In genomic region chr13:20371825-20372224, GRCh38 we compare ENCODE assay signal across 18 cellular contexts.
"Had no signal": no experiment of that assay in that cellular context is flagged by ENCODE, and none has a peak within 500 bp of the region (broad histone marks: within the 10 kb centered on the region; RNA-seq: fewer than 3 reads in every experiment).

No MANE protein-coding gene starts in this region.

- ATAC-seq: gastroesophageal sphincter; naive thymus-derived CD4-positive, alpha-beta T cell had no signal

- H3K4me3 Mint-ChIP-seq: naive thymus-derived CD4-positive, alpha-beta T cell; nephron progenitor cell had no signal

- H3K36me3 ChIP-seq: esophagus muscularis mucosa, gastroesophageal sphincter, neutrophil, right atrium auricular region, stomach, thoracic aorta, transverse colon had no signal

- H3K4me3 ChIP-seq: coronary artery, esophagus muscularis mucosa, gastroesophageal sphincter, right atrium auricular region, stomach, thoracic aorta, transverse colon had no signal

- H3K27me3 ChIP-seq: right atrium auricular region, stomach had no signal

- H3K27ac ChIP-seq: coronary artery, esophagus muscularis mucosa, gastroesophageal sphincter, neutrophil, right atrium auricular region, stomach, thoracic aorta, transverse colon had no signal

- FAIRE-seq: small intestine had no signal

- DNase-seq: effector CD4-positive, alpha-beta T cell; foreskin fibroblast; glutamatergic neuron; naive thymus-derived CD4-positive, alpha-beta T cell; nephron progenitor cell; posterior cingulate gyrus; small intestine; stimulated activated CD4-positive, alpha-beta T cell treated with anti-CD3 and anti-CD28 coated beads, Interleukin-12 subunit alpha, Interleukin-12 subunit beta, amount 100 ng/mL, for 4 hours; stimulated activated naive CD4-positive, alpha-beta T cell; stomach; substantia nigra; transverse colon had no signal

- H3K4me1 ChIP-seq: esophagus muscularis mucosa, gastroesophageal sphincter, right atrium auricular region, stomach, transverse colon had no signal

- H3K27ac Mint-ChIP-seq: nephron progenitor cell had no signal

- H3K4me1 Mint-ChIP-seq: nephron progenitor cell had no signal

- H3K9me3 ChIP-seq: esophagus muscularis mucosa, gastroesophageal sphincter, neutrophil, right atrium auricular region, stomach, thoracic aorta, transverse colon had no signal

- H3K9me3 Mint-ChIP-seq: nephron progenitor cell had no signal
